Comparison of ENCODE assay signal across 19 cellular contexts in the genomic region with DNA sequence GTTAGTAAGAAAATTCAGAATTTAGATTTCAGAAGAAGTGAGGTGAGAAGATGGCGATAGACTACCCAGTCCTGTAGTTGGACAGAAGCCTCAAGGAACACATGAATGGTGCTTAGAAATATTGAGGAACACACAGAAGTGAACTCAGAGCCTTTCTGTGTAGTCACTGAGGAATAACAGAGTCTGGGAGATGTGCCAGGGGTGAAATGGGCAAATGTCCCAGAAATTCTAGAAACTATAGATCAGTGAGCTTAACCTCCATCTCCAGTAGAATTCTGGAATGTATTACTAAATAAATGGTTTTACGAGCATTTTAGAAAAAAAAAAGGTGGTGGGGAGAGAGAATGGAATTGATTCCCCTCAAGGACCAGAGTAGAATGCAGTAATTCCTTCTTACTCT.
DNase-seq lines count a peak whose midpoint lies in the region; ATAC-seq, FAIRE-seq and TF ChIP-seq lines count a peak whose summit lies in the region.
"Had no signal": no experiment of that assay in that cellular context is flagged by ENCODE, and none has a peak within 500 bp of the region (broad histone marks: within the 10 kb centered on the region; RNA-seq: fewer than 3 reads in every experiment).

No MANE protein-coding gene starts in this region.

- H3K4me2 ChIP-seq in trophoblast cell (ENCODE audit: low read length), result no peak overlapping the region
- H3K4me2 ChIP-seq: BLaER1 had no signal

- H2AK5ac ChIP-seq in trophoblast cell (ENCODE audit: low read length), result no peak overlapping the region

- DNase-seq in ELR (ENCODE audit: low read depth) (peak; percentile 16), NCI-H1694 treated with DMSO at 0.1 percent for 48 hours (lab: John Stamatoyannopoulos, UW) (peak; percentile 56), cerebellar cortex (ENCODE audit: low spot score) (peak; percentile 40), retinal pigment epithelial cell (ENCODE audit: low read depth) (peak; percentile 82), T-helper 17 cell (no peak), trophoblast cell (no peak), GM12892 (ENCODE audit: insufficient read length) (no peak)
- DNase-seq: activated CD4-positive, alpha-beta T cell treated with anti-CD3 and anti-CD28 coated beads for 4 hours; activated CD8-positive, alpha-beta memory T cell treated with anti-CD3 and anti-CD28 coated beads, Interleukin-2, amount 50 U/mL, for 4 hours; activated naive CD4-positive, alpha-beta T cell; DMS153; effector CD8-positive, alpha-beta T cell; NCI-H345; occipital lobe; SIG-M5; stimulated activated CD4-positive, alpha-beta T cell treated with anti-CD3 and anti-CD28 coated beads, Interleukin-4, amount 100 ng/mL, for 24 hours; stimulated activated CD8-positive, alpha-beta memory T cell treated with anti-CD3 and anti-CD28 coated beads, Interleukin-4, amount 100 ng/mL, for 48 hours had no signal

- H3K23ac ChIP-seq in trophoblast cell (ENCODE audit: low read length), result no peak overlapping the region

- H3K18ac ChIP-seq in trophoblast cell (ENCODE audit: low read length), result no peak overlapping the region

- H3K79me1 ChIP-seq in trophoblast cell (ENCODE audit: low read length), result no peaks in the 10 kb centered on the region

- no peak overlapping the region for H3K4me3 ChIP-seq in retinal pigment epithelial cell (ENCODE audit: low read length)
- H3K4me3 ChIP-seq in trophoblast cell (ENCODE audit: low read depth, low read length), result no peak overlapping the region
- H3K4me3 ChIP-seq: BLaER1 had no signal

- no peaks in the 10 kb centered on the region for H3K79me2 ChIP-seq in trophoblast cell (ENCODE audit: control insufficient read depth, insufficient read depth, low read length, poor library complexity)

- H3K9me3 ChIP-seq in T-helper 17 cell (ENCODE audit: control insufficient read depth, low read length, poor library complexity, severe bottlenecking) (no peaks in the 10 kb centered on the region), trophoblast cell (ENCODE audit: insufficient read depth, low read depth, low read length) (no peaks in the 10 kb centered on the region)
- H3K9me3 ChIP-seq: BLaER1 had no signal

- H3K4me3 Mint-ChIP-seq in T-helper 17 cell, result no peak overlapping the region

- no peaks in the 10 kb centered on the region for H3K27me3 Mint-ChIP-seq in T-helper 17 cell

- no peak overlapping the region for H3K27ac Mint-ChIP-seq in T-helper 17 cell

- no peak overlapping the region for H4K8ac ChIP-seq in trophoblast cell (ENCODE audit: low read depth, low read length)

- no peak for ATAC-seq in T-helper 17 cell

- H3K36me3 ChIP-seq in trophoblast cell (ENCODE audit: control insufficient read depth in 1 of 2, insufficient read depth in 2 of 2, low read length in 2 of 2), result no peaks in the 10 kb centered on the region
- H3K36me3 ChIP-seq: BLaER1 had no signal

- no peak overlapping the region for H2BK5ac ChIP-seq in trophoblast cell (ENCODE audit: low read depth, low read length, poor library complexity)

- H4K12ac ChIP-seq in trophoblast cell (ENCODE audit: low read depth, low read length), result no peak overlapping the region

- no peak overlapping the region for H2AFZ ChIP-seq in trophoblast cell (ENCODE audit: insufficient read depth, low read length, poor library complexity)

- no peak for TF ChIP-seq POLR2A in GM12892 (IDR thresholded peaks at IDR 0.05; ENCODE audit: low read depth, low read length)

- H3K36me3 Mint-ChIP-seq in T-helper 17 cell (ENCODE audit: low read depth), result no peaks in the 10 kb centered on the region

- no peak overlapping the region for H2BK120ac ChIP-seq in trophoblast cell (ENCODE audit: insufficient read depth, low read length, poor library complexity)

- H3K4me1 Mint-ChIP-seq in T-helper 17 cell, result no peaks in the 10 kb centered on the region

- H3K4me1 ChIP-seq in trophoblast cell (ENCODE audit: control insufficient read depth in 1 of 2, insufficient read depth in 2 of 2, low read length in 2 of 2), result no peaks in the 10 kb centered on the region
- H3K4me1 ChIP-seq: BLaER1 had no signal

- H2BK12ac ChIP-seq in trophoblast cell (ENCODE audit: low read length), result no peak overlapping the region

- no peak for TF ChIP-seq CTCF in retinal pigment epithelial cell (conservative IDR thresholded peaks at IDR 0.05; ENCODE audit: low read depth, low read length)

- no peak overlapping the region for H3K4ac ChIP-seq in trophoblast cell (ENCODE audit: low read depth, low read length)

- no peak overlapping the region for H3K9ac ChIP-seq in trophoblast cell (ENCODE audit: low read length)
- H3K9ac ChIP-seq: BLaER1 had no signal

- no peak overlapping the region for H3K27ac ChIP-seq in trophoblast cell (ENCODE audit: low read depth, low read length)
- H3K27ac ChIP-seq: BLaER1 had no signal

- no peak for FAIRE-seq in GM12892 (lab: Jason Lieb, UNC)
- FAIRE-seq: bronchial epithelial cell had no signal

- H3K14ac ChIP-seq in trophoblast cell (ENCODE audit: low read length), result no peak overlapping the region

- H3K27me3 ChIP-seq in trophoblast cell (ENCODE audit: insufficient read depth, low read length), result no peaks in the 10 kb centered on the region
- H3K27me3 ChIP-seq: BLaER1 had no signal

- H4K91ac ChIP-seq in trophoblast cell (ENCODE audit: low read depth, low read length), result no peak overlapping the region

- no CpG with 5 or more reads among the region's 2 CpGs for WGBS in trophoblast cell (ENCODE audit: extremely low coverage, insufficient coverage, insufficient read length)

Comparison
In these comparisons a context has a peak if more than half of its experiments do, and no peak if none do; other contexts are left out.
1. DNase-seq: peak in ELR (single experiment), NCI-H1694 treated with DMSO at 0.1 percent for 48 hours (single experiment), cerebellar cortex (single experiment) and retinal pigment epithelial cell (single experiment); none in T-helper 17 cell (0 of 3), trophoblast cell (0 of 2) and GM12892 (single experiment).